ENCODE assay signal across 21 cellular contexts in genomic region chr7:13097508-13097907, GRCh38.
DNase-seq lines count a peak whose midpoint lies in the region; ATAC-seq, FAIRE-seq and TF ChIP-seq lines count a peak whose summit lies in the region.
"Had no signal": no experiment of that assay in that cellular context is flagged by ENCODE, and none has a peak within 500 bp of the region (broad histone marks: within the 10 kb centered on the region; RNA-seq: fewer than 3 reads in every experiment).

No MANE protein-coding gene starts in this region.

- no peak for TF ChIP-seq EP300 in H1 (IDR thresholded peaks at IDR 0.05; ENCODE audit: borderline replicate concordance in 1 of 2, low read depth in 2 of 2, low read length in 2 of 2)

- no peak overlapping the region for H3K4me2 ChIP-seq in H1 (ENCODE audit: insufficient read depth in 1 of 2, low read depth in 2 of 2, low read length in 2 of 2)
- H3K4me2 ChIP-seq: A549, BLaER1, PC-9 had no signal

- H4K91ac ChIP-seq in H1 (replicated peaks; ENCODE audit: insufficient read length, low read length), result no peak overlapping the region

- H3K4me1 ChIP-seq in breast epithelium, result no peaks in the 10 kb centered on the region
- no peaks in the 10 kb centered on the region; a peak in 1 of 7 replicates for H3K4me1 ChIP-seq in H1 (replicated peaks in 1 of 4; ENCODE audit: control insufficient read depth in 3 of 4, insufficient read depth in 4 of 4, low read length in 3 of 4)
- peaks cover 0 to 14% (median 2%) of the 10 kb centered on the region in 4 donors for H3K4me1 ChIP-seq in right lobe of liver
- H3K4me1 ChIP-seq: BLaER1 had no signal

- no peaks in the 10 kb centered on the region for H3K79me2 ChIP-seq in H1 (ENCODE audit: control insufficient read depth in 1 of 2, insufficient read depth in 2 of 2, low read length in 2 of 2)

- H3K23ac ChIP-seq in H1 (ENCODE audit: insufficient read length), result no peak overlapping the region

- H3K27me3 ChIP-seq in breast epithelium (no peaks in the 10 kb centered on the region), H1 (replicated peaks in 1 of 4; ENCODE audit: control insufficient read depth in 3 of 4, extremely low read depth in 1 of 4, insufficient read depth in 3 of 4, low read length in 3 of 4) (no peaks in the 10 kb centered on the region), right lobe of liver (no peaks in the 10 kb centered on the region)
- H3K27me3 ChIP-seq: BLaER1 had no signal

- no peak overlapping the region for H3K4ac ChIP-seq in H1 (replicated peaks; ENCODE audit: insufficient read length, low read depth, low read length)

- BruUV-seq in MCF 10A (replicated peaks; lab: Mats Ljungman, UMichigan), result no TSS peak

- no peak overlapping the region for H2BK15ac ChIP-seq in H1 (ENCODE audit: low read length)

- H3K27me3 Mint-ChIP-seq in MCF 10A (ENCODE audit: insufficient read depth, unreplicated experiment) (no peaks in the 10 kb centered on the region), T-helper 17 cell (peaks cover 23% of the 10 kb centered on the region)
- no peaks in the 10 kb centered on the region for H3K27me3 Mint-ChIP-seq in activated T-helper 2 cell treated with anti-CD3 and anti-CD28 coated beads, Interferon-gamma antibody, Interleukin-2, Interleukin-4, amounts not matched to agents 10 μg/mL and 5 μg/mL and 100 μg/mL, durations not matched to agents 14 hours and 24 hours and 36 hours (ENCODE audit: low read depth)

- no peak for TF ChIP-seq RAD21 in H1 (IDR thresholded peaks at IDR 0.05 in 1 of 2, conservative IDR thresholded peaks at IDR 0.05 in 1 of 2; ENCODE audit: low read depth in 2 of 2, low read length in 2 of 2)

- H3K14ac ChIP-seq in H1 (ENCODE audit: insufficient read length), result no peak overlapping the region

- no peak overlapping the region for H2BK20ac ChIP-seq in H1 (ENCODE audit: low read length)

- no peak overlapping the region for H2BK5ac ChIP-seq in H1 (ENCODE audit: low read depth, low read length)

- no peak overlapping the region for H2AK5ac ChIP-seq in H1 (ENCODE audit: low read depth, low read length)

- POLR2A ChIA-PET in MCF 10A (lab: Yijun Ruan, JAX), result interaction anchor here (1.1 to 1.2 kb wide), 4 partner anchors 17 to 516 kb away, joined by 3 to 5 read pairs (median 4); partner anchors contain the start of gene ARL4A
- POLR2A ChIA-PET in H1 (lab: Charles Lee; ENCODE audit: partially characterized antibody), result no interaction called here

- TF ChIP-seq CTCF in MCF 10A (IDR thresholded peaks at IDR 0.05; ENCODE audit: unreplicated experiment), result no peak
- no peak for TF ChIP-seq CTCF in breast epithelium (IDR thresholded peaks at IDR 0.05)
- TF ChIP-seq CTCF in H1 (IDR thresholded peaks at IDR 0.05; ENCODE audit: control extremely low read depth in 1 of 3, insufficient read depth in 1 of 3, low read depth in 1 of 3, low read length in 3 of 3), result no peak
- no peak for TF ChIP-seq CTCF in right lobe of liver (IDR thresholded peaks at IDR 0.05)

- H3K4me1 Mint-ChIP-seq in MCF 10A (ENCODE audit: insufficient read depth, unreplicated experiment) (peaks cover 14% of the 10 kb centered on the region), T-helper 17 cell (no peaks in the 10 kb centered on the region)
- H3K4me1 Mint-ChIP-seq in activated T-helper 2 cell treated with anti-CD3 and anti-CD28 coated beads, Interferon-gamma antibody, Interleukin-2, Interleukin-4, amounts not matched to agents 10 μg/mL and 5 μg/mL and 100 μg/mL, durations not matched to agents 14 hours and 24 hours and 36 hours (ENCODE audit: low read depth), result peaks cover 5% of the 10 kb centered on the region
- H3K4me1 Mint-ChIP-seq: CD4-positive, alpha-beta memory T cell had no signal

- H3K27ac Mint-ChIP-seq in MCF 10A (ENCODE audit: low read depth, unreplicated experiment) (no peak overlapping the region), T-helper 17 cell (no peak overlapping the region)
- no peak overlapping the region for H3K27ac Mint-ChIP-seq in activated T-helper 2 cell treated with anti-CD3 and anti-CD28 coated beads, Interferon-gamma antibody, Interleukin-2, Interleukin-4, amounts not matched to agents 10 μg/mL and 5 μg/mL and 100 μg/mL, durations not matched to agents 14 hours and 24 hours and 36 hours
- H3K27ac Mint-ChIP-seq: CD4-positive, alpha-beta memory T cell had no signal

- CTCF ChIA-PET in MCF 10A (lab: Yijun Ruan, JAX) (interaction anchor here (0.7 to 1.0 kb wide), 2 partner anchors 17 to 539 kb away, joined by 3 read pairs; no protein-coding TSS in a partner anchor), H1 (lab: Charles Lee; ENCODE audit: partially characterized antibody) (interaction anchor here (1.1 to 1.2 kb wide), 2 partner anchors 411 to 460 kb away, joined by 3 read pairs; no protein-coding TSS in a partner anchor)

- peak; percentile 71 for DNase-seq in MCF 10A (ENCODE audit: unreplicated experiment)
- DNase-seq in breast epithelium (ENCODE audit: low spot score in 2 of 2), result no peak
- DNase-seq in H1 (ENCODE audit: low read depth in 1 of 2, low spot score in 2 of 2), result no peak
- no peak for DNase-seq in right lobe of liver
- DNase-seq in T-helper 17 cell, result no peak
- no peak for DNase-seq in activated T-helper 2 cell treated with anti-CD3 and anti-CD28 coated beads, Interferon-gamma antibody, Interleukin-2, Interleukin-4, amounts not matched to agents 10 μg/mL and 5 μg/mL and 100 μg/mL, durations not matched to agents 14 hours and 24 hours and 36 hours (ENCODE audit: low spot score)
- DNase-seq: CD4-positive, alpha-beta memory T cell; DMS153; GOT3; KBM-7; NCI-H1048; NCI-H1436; NCI-H1930; NCI-H2171; NCI-H524; PC-9 had no signal

- no peaks in the 10 kb centered on the region for H3K36me3 Mint-ChIP-seq in MCF 10A (ENCODE audit: insufficient read depth, unreplicated experiment)
- H3K36me3 Mint-ChIP-seq in T-helper 17 cell (ENCODE audit: low read depth), result peaks cover 5% of the 10 kb centered on the region
- H3K36me3 Mint-ChIP-seq in activated T-helper 2 cell treated with anti-CD3 and anti-CD28 coated beads, Interferon-gamma antibody, Interleukin-2, Interleukin-4, amounts not matched to agents 10 μg/mL and 5 μg/mL and 100 μg/mL, durations not matched to agents 14 hours and 24 hours and 36 hours (ENCODE audit: low read depth), result no peaks in the 10 kb centered on the region
- H3K36me3 Mint-ChIP-seq: CD4-positive, alpha-beta memory T cell had no signal

- H3K79me1 ChIP-seq in H1 (ENCODE audit: low read depth, low read length), result no peaks in the 10 kb centered on the region

- WGBS in H1 (ENCODE audit: extremely low coverage in 1 of 2, insufficient coverage in 1 of 2, insufficient read length in 1 of 2, insufficient replicate concordance in 2 of 2, low coverage in 1 of 2, low lambda C conversion rate in 2 of 2, missing lambda C conversion rate in 1 of 2), 2 experiments, result 91% methylated on average over 3 of the region's 3 CpGs; no CpG with 5 or more reads in 1 of the 2 experiments
- WGBS in right lobe of liver (ENCODE audit: insufficient coverage, low coverage, low lambda C conversion rate, missing lambda C conversion rate), result 14% methylated on average over 3 of the region's 3 CpGs

- no peaks in the 10 kb centered on the region for H3K9me3 Mint-ChIP-seq in MCF 10A (ENCODE audit: unreplicated experiment)
- no peaks in the 10 kb centered on the region for H3K9me3 Mint-ChIP-seq in activated T-helper 2 cell treated with anti-CD3 and anti-CD28 coated beads, Interferon-gamma antibody, Interleukin-2, Interleukin-4, amounts not matched to agents 10 μg/mL and 5 μg/mL and 100 μg/mL, durations not matched to agents 14 hours and 24 hours and 36 hours
- H3K9me3 Mint-ChIP-seq: CD4-positive, alpha-beta memory T cell had no signal

- no peak overlapping the region for H2BK12ac ChIP-seq in H1 (ENCODE audit: low read depth, low read length)

- H3K4me3 Mint-ChIP-seq in MCF 10A (ENCODE audit: unreplicated experiment) (no peak overlapping the region), T-helper 17 cell (no peak overlapping the region)
- no peak overlapping the region for H3K4me3 Mint-ChIP-seq in activated T-helper 2 cell treated with anti-CD3 and anti-CD28 coated beads, Interferon-gamma antibody, Interleukin-2, Interleukin-4, amounts not matched to agents 10 μg/mL and 5 μg/mL and 100 μg/mL, durations not matched to agents 14 hours and 24 hours and 36 hours (ENCODE audit: low read depth)
- H3K4me3 Mint-ChIP-seq: CD4-positive, alpha-beta memory T cell had no signal

- H3K27ac ChIP-seq in breast epithelium, result no peak overlapping the region
- H3K27ac ChIP-seq in H1 (ENCODE audit: low read depth, low read length), result no peak overlapping the region
- no peak overlapping the region for H3K27ac ChIP-seq in right lobe of liver
- H3K27ac ChIP-seq: A549, BLaER1, PC-9 had no signal

- H3K9me3 ChIP-seq in breast epithelium, result no peaks in the 10 kb centered on the region
- no peaks in the 10 kb centered on the region for H3K9me3 ChIP-seq in H1 (ENCODE audit: insufficient read depth in 2 of 2, low read depth in 1 of 2, low read length in 1 of 2)
- H3K9me3 ChIP-seq in right lobe of liver, result no peaks in the 10 kb centered on the region
- no peaks in the 10 kb centered on the region for H3K9me3 ChIP-seq in T-helper 17 cell (ENCODE audit: control insufficient read depth, low read length, poor library complexity, severe bottlenecking)
- H3K9me3 ChIP-seq: A549, BLaER1 had no signal

- no peak for FAIRE-seq in H1 (lab: Jason Lieb, UNC)
- FAIRE-seq: A549, GM12891, GM18507 had no signal

- H4K5ac ChIP-seq in H1 (ENCODE audit: insufficient read length, low read depth, low read length), result no peak overlapping the region

- 0 out of 2 replicates have a peak overlapping the region, but pooled peaks have one; percentile 10 for H2AFZ ChIP-seq in H1 (ENCODE audit: low read length)

- H3K9ac ChIP-seq in H1 (replicated peaks in 1 of 4; ENCODE audit: extremely low read depth in 1 of 4, low read depth in 3 of 4, low read length in 3 of 4), result no peak overlapping the region
- H3K9ac ChIP-seq: BLaER1 had no signal

- H3K56ac ChIP-seq in H1 (replicated peaks; ENCODE audit: insufficient read length, low read depth, low read length), result no peak overlapping the region

- ATAC-seq in right lobe of liver, result peak; percentile 84 to 93 (median 88)
- no peak for ATAC-seq in T-helper 17 cell
- ATAC-seq in esophagus mucosa, result no peak
- ATAC-seq: A549 had no signal

- intact Hi-C loops in MCF 10A (cut with micrococcal nuclease) (loop anchor here (5.0 to 10.0 kb wide), 2 partner anchors 113 to 410 kb away; partner anchors contain the start of gene ARL4A), breast epithelium (cut with DNase I; ENCODE audit: low total_unique reads) (no loop called here), right lobe of liver (cut with DNase I) (no loop called here)
- intact Hi-C loops in activated T-helper 2 cell treated with anti-CD3 and anti-CD28 coated beads, Interferon-gamma antibody, Interleukin-2, Interleukin-4, amounts not matched to agents 10 μg/mL and 5 μg/mL and 100 μg/mL, durations not matched to agents 14 hours and 24 hours and 36 hours (cut with micrococcal nuclease), result loop anchor here (10.0 kb wide), 1 partner anchor 413 kb away; the partner anchor contains the start of gene ARL4A

- no peaks in the 10 kb centered on the region for H4K20me1 ChIP-seq in H1 (replicated peaks in 1 of 2; ENCODE audit: control insufficient read depth in 1 of 2, insufficient read depth in 2 of 2, low read length in 2 of 2)
- H4K20me1 ChIP-seq: BLaER1 had no signal

- no peak overlapping the region for H3K18ac ChIP-seq in H1 (ENCODE audit: extremely low read depth, low read length)

- H3K36me3 ChIP-seq in breast epithelium (no peaks in the 10 kb centered on the region), H1 (ENCODE audit: control insufficient read depth in 2 of 4, insufficient read depth in 4 of 4, low read length in 3 of 4) (no peaks in the 10 kb centered on the region), right lobe of liver (no peaks in the 10 kb centered on the region)
- H3K36me3 ChIP-seq: BLaER1 had no signal

- H3K4me3 ChIP-seq in breast epithelium, result no peak overlapping the region
- no peak overlapping the region for H3K4me3 ChIP-seq in H1 (ENCODE audit: extremely low read depth in 1 of 4, insufficient read depth in 2 of 4, low read depth in 3 of 4, low read length in 4 of 4)
- H3K4me3 ChIP-seq in right lobe of liver, result no peak overlapping the region
- H3K4me3 ChIP-seq: A549, BLaER1, PC-9 had no signal

- no peak overlapping the region for H4K8ac ChIP-seq in H1 (ENCODE audit: extremely low read depth, insufficient read depth, low read length)

- TF ChIP-seq POLR2A in breast epithelium (IDR thresholded peaks at IDR 0.05) (no peak), H1 (IDR thresholded peaks at IDR 0.05; ENCODE audit: control extremely low read depth in 1 of 2, low read depth in 2 of 2, low read length in 2 of 2) (no peak), right lobe of liver (IDR thresholded peaks at IDR 0.05) (no peak)

- H2BK120ac ChIP-seq in H1 (replicated peaks; ENCODE audit: low read depth, low read length), result no peak overlapping the region

- no peaks in the 10 kb centered on the region for H3K23me2 ChIP-seq in H1 (ENCODE audit: low read depth, low read length)

Comparison
In these comparisons a context has a peak if more than half of its experiments do, and no peak if none do; other contexts are left out.
1. intact Hi-C loops: an anchor here in MCF 10A (5.0 to 10.0 kb wide) and activated T-helper 2 cell treated with anti-CD3 and anti-CD28 coated beads, Interferon-gamma antibody, Interleukin-2, Interleukin-4, amounts not matched to agents 10 μg/mL and 5 μg/mL and 100 μg/mL, durations not matched to agents 14 hours and 24 hours and 36 hours (10.0 kb wide); none called in breast epithelium and right lobe of liver.
2. ATAC-seq: peak in right lobe of liver (4 of 4); none in T-helper 17 cell (single experiment) and esophagus mucosa (single experiment).